Comparison of ENCODE assay signal across 8 cellular contexts in the genomic region with DNA sequence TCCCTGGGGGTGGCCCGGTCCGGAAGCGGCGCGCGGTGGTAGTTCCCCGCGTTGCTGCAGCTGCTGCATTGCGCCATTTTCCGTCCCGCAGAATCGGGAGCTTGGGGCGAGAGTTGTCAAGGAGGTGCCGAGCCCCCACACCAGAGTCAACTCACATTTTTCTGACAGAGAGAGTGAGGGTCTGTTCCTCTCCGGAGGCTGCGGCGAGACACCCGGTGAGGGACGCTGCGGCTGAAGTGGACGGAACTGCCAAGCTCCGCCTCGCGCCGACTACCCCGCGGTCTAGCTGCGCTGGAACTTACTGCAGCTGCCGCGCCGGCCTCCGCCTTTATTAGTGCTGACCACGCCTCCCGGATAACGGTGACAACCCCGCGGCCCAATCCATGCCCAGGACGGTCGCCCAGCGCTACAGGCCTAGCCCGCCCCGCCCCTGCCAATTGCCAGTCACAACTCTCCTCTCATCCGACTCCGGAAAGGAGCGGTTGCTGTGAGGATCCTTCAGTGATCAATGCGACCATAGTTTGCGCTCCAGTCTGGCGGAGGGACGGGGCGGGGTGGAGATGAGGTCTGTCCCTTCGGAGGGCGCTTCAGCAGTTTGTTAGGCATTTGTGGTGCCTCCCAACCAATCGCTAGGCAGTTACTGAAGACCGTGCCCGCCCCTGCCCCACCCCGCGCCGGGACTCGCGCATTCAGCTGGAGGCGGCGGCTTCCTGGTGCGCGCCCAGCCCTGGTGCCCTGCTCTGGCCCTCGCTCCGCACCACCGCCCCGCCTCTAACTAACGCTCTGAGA. TPM values are rescaled to one million over a fixed set of nuclear protein-coding genes. Genes with fewer than 3 reads are reported as not detected.
DNase-seq lines count a peak whose midpoint lies in the region; ATAC-seq and TF ChIP-seq lines count a peak whose summit lies in the region.

A gene with protein sequence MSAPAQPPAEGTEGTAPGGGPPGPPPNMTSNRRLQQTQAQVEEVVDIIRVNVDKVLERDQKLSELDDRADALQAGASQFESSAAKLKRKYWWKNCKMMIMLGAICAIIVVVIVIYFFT (minus strand): TSS at position 303 of the 789 bp plus-strand sequence. CDS start 146 bp downstream, at position 157.

- H3F3A ChIP-seq in GM23248 (ENCODE audit: insufficient read depth) = peaks cover 27% of the 10 kb centered on the region

- no peaks in the 10 kb centered on the region for H3K9me3 ChIP-seq in DND-41 (ENCODE audit: insufficient read depth, low read length, severe bottlenecking)
- H3K9me3 ChIP-seq in GM23248 (ENCODE audit: low read depth) = no peaks in the 10 kb centered on the region
- no peaks in the 10 kb centered on the region for H3K9me3 ChIP-seq in naive thymus-derived CD4-positive, alpha-beta T cell (ENCODE audit: control insufficient read depth in 2 of 3, low read length in 3 of 3)

- intact Hi-C loops in activated T-helper 1 cell treated with anti-CD3 and anti-CD28 coated beads, Interleukin-12 subunit alpha, Interleukin-12 subunit beta, Interleukin-2, Interleukin-4 antibody, amounts not matched to agents 30 ng/mL and 10 ng/mL and 1 ng/mL, durations not matched to agents 14 hours and 24 hours and 36 hours (cut with micrococcal nuclease) = loop anchor here (1.0 to 5.0 kb wide), 10 partner anchors 8 to 472 kb away; a partner anchor contains a TSS
- intact Hi-C loops in naive thymus-derived CD4-positive, alpha-beta T cell (cut with micrococcal nuclease) = loop anchor here (1.0 to 2.0 kb wide), 10 partner anchors 8 to 381 kb away; a partner anchor contains a TSS

- H3K4me3 Mint-ChIP-seq in activated T-helper 1 cell treated with anti-CD3 and anti-CD28 coated beads, Interleukin-12 subunit alpha, Interleukin-12 subunit beta, Interleukin-2, Interleukin-4 antibody, amounts not matched to agents 30 ng/mL and 10 ng/mL and 1 ng/mL, durations not matched to agents 14 hours and 24 hours and 36 hours = peak within 1 kb of the TSS; percentile 93
- H3K4me3 Mint-ChIP-seq in naive thymus-derived CD4-positive, alpha-beta T cell = peak within 1 kb of the TSS; percentile 85 to 96 (median 92)
- H3K4me3 Mint-ChIP-seq in stimulated activated naive B cell treated with anti-CD40 and anti-IgM and Interleukin-4, amounts not matched to agents 10 μg/mL and 1 μg/mL and 100 μg/mL, for 72 hours = peak within 1 kb of the TSS; percentile 83 to 86

- H3K4me1 ChIP-seq in DND-41 (ENCODE audit: insufficient read depth, low read length) (peaks cover 35% of the 10 kb centered on the region), GM23248 (ENCODE audit: insufficient read depth) (peaks cover 24% of the 10 kb centered on the region)
- peaks cover 38 to 39% of the 10 kb centered on the region in 2 donors for H3K4me1 ChIP-seq in naive thymus-derived CD4-positive, alpha-beta T cell (ENCODE audit: control insufficient read depth in 2 of 2, insufficient read depth in 2 of 2, low read length in 2 of 2)

- H3K4me2 ChIP-seq in DND-41 (ENCODE audit: insufficient read depth, low read length) (peak within 1 kb of the TSS; percentile 70), GM23248 (ENCODE audit: unreplicated experiment) (peak within 1 kb of the TSS; percentile 92)

- TF ChIP-seq CTCF in DND-41 (IDR thresholded peaks at IDR 0.05; ENCODE audit: borderline replicate concordance, extremely low read depth, low read length, poor library complexity, severe bottlenecking) = no peak

- peaks cover 57% of the 10 kb centered on the region for H3K4me1 Mint-ChIP-seq in activated T-helper 1 cell treated with anti-CD3 and anti-CD28 coated beads, Interleukin-12 subunit alpha, Interleukin-12 subunit beta, Interleukin-2, Interleukin-4 antibody, amounts not matched to agents 30 ng/mL and 10 ng/mL and 1 ng/mL, durations not matched to agents 14 hours and 24 hours and 36 hours (ENCODE audit: low read depth)
- peaks cover 26 to 59% (median 52%) of the 10 kb centered on the region in 7 donors for H3K4me1 Mint-ChIP-seq in naive thymus-derived CD4-positive, alpha-beta T cell
- H3K4me1 Mint-ChIP-seq in stimulated activated naive B cell treated with anti-CD40 and anti-IgM and Interleukin-4, amounts not matched to agents 10 μg/mL and 1 μg/mL and 100 μg/mL, for 72 hours = peaks cover 43 to 58% of the 10 kb centered on the region in 2 donors

- peak within 1 kb of the TSS; percentile 61 to 86 for H3K4me3 ChIP-seq in DND-41 (ENCODE audit: low read depth in 1 of 2, low read length in 2 of 2)
- H3K4me3 ChIP-seq in GM23248 = peak within 1 kb of the TSS; percentile 82
- H3K4me3 ChIP-seq in naive thymus-derived CD4-positive, alpha-beta T cell (ENCODE audit: low read length) = peak within 1 kb of the TSS; percentile 96

- DNase-seq in DND-41 = peak; percentile 98
- DNase-seq in GM23248 = peak; percentile 100
- DNase-seq in Kasumi-1 (lab: John Stamatoyannopoulos, UW) = peak; percentile 88 to 96
- DNase-seq in RPMI7951 (ENCODE audit: low read depth) = peak; percentile 96
- peak; percentile 97 for DNase-seq in activated T-helper 1 cell treated with anti-CD3 and anti-CD28 coated beads, Interleukin-12 subunit alpha, Interleukin-12 subunit beta, Interleukin-2, Interleukin-4 antibody, amounts not matched to agents 30 ng/mL and 10 ng/mL and 1 ng/mL, durations not matched to agents 14 hours and 24 hours and 36 hours (ENCODE audit: low spot score)
- peak; percentile 97 for DNase-seq in fibroblast of gingiva (ENCODE audit: low read depth)
- peak; percentile 90 to 97 (median 95) for DNase-seq in naive thymus-derived CD4-positive, alpha-beta T cell
- peak; percentile 96 for DNase-seq in stimulated activated naive B cell treated with anti-CD40 and anti-IgM and Interleukin-4, amounts not matched to agents 10 μg/mL and 1 μg/mL and 100 μg/mL, for 72 hours

- peaks cover 38% of the 10 kb centered on the region for H3K36me3 Mint-ChIP-seq in activated T-helper 1 cell treated with anti-CD3 and anti-CD28 coated beads, Interleukin-12 subunit alpha, Interleukin-12 subunit beta, Interleukin-2, Interleukin-4 antibody, amounts not matched to agents 30 ng/mL and 10 ng/mL and 1 ng/mL, durations not matched to agents 14 hours and 24 hours and 36 hours (ENCODE audit: low read depth)
- peaks cover 0 to 37% (median 13%) of the 10 kb centered on the region in 5 donors for H3K36me3 Mint-ChIP-seq in naive thymus-derived CD4-positive, alpha-beta T cell
- H3K36me3 Mint-ChIP-seq in stimulated activated naive B cell treated with anti-CD40 and anti-IgM and Interleukin-4, amounts not matched to agents 10 μg/mL and 1 μg/mL and 100 μg/mL, for 72 hours = peaks cover 24 to 32% of the 10 kb centered on the region in 2 donors

- H3K9ac ChIP-seq in DND-41 (ENCODE audit: low read depth, low read length) (peak within 1 kb of the TSS; percentile 79), GM23248 (peak within 1 kb of the TSS; percentile 86)

- H3K27ac Mint-ChIP-seq in activated T-helper 1 cell treated with anti-CD3 and anti-CD28 coated beads, Interleukin-12 subunit alpha, Interleukin-12 subunit beta, Interleukin-2, Interleukin-4 antibody, amounts not matched to agents 30 ng/mL and 10 ng/mL and 1 ng/mL, durations not matched to agents 14 hours and 24 hours and 36 hours = peak within 1 kb of the TSS; percentile 85
- H3K27ac Mint-ChIP-seq in naive thymus-derived CD4-positive, alpha-beta T cell = peak within 1 kb of the TSS; percentile 79 to 99 (median 95)
- peak within 1 kb of the TSS; percentile 87 for H3K27ac Mint-ChIP-seq in stimulated activated naive B cell treated with anti-CD40 and anti-IgM and Interleukin-4, amounts not matched to agents 10 μg/mL and 1 μg/mL and 100 μg/mL, for 72 hours

- WGBS in GM23248 (ENCODE audit: low coverage in 1 of 2, low lambda C conversion rate in 2 of 2, missing lambda C conversion rate in 2 of 2), 2 experiments = 0 to 1% methylated on average over 65 to 67 of the region's 69 CpGs

- H3K36me3 ChIP-seq in DND-41 (ENCODE audit: insufficient read depth, low read length) (peaks cover 16% of the 10 kb centered on the region), GM23248 (ENCODE audit: low read depth) (0 out of 2 replicates have a peak, but pooled peaks cover 5% of the 10 kb centered on the region)
- H3K36me3 ChIP-seq in naive thymus-derived CD4-positive, alpha-beta T cell (ENCODE audit: control insufficient read depth in 2 of 3, insufficient read depth in 3 of 3, low read length in 3 of 3) = peaks cover 4 to 12% (median 7%) of the 10 kb centered on the region in 3 experiments

- H3K27ac ChIP-seq in DND-41 (ENCODE audit: low read length) (peak within 1 kb of the TSS; percentile 94), GM23248 (peak within 1 kb of the TSS; percentile 84)
- peak within 1 kb of the TSS; percentile 75 for H3K27ac ChIP-seq in naive thymus-derived CD4-positive, alpha-beta T cell (ENCODE audit: low read depth, low read length)

- in situ Hi-C loops in GM23248 (cut with MboI) = no loop called here

- H3K79me2 ChIP-seq in DND-41 (ENCODE audit: insufficient read depth, low read length) (peaks cover 39% of the 10 kb centered on the region), GM23248 (ENCODE audit: insufficient read depth) (peaks cover 45% of the 10 kb centered on the region)

- POLR2A ChIA-PET in naive thymus-derived CD4-positive, alpha-beta T cell (lab: Charles Lee) = interaction anchor here (0.6 to 6.7 kb wide), 40 partner anchors 9 to 318 kb away, joined by 3 to 154 read pairs (median 4); a partner anchor contains a TSS

- CTCF ChIA-PET in naive thymus-derived CD4-positive, alpha-beta T cell (lab: Charles Lee) = interaction anchor here (0.6 to 5.2 kb wide), 17 partner anchors 9 to 354 kb away, joined by 3 to 34 read pairs (median 6); a partner anchor contains a TSS

- peak; percentile 89 for ATAC-seq in DND-41 (ENCODE audit: insufficient read depth, low read depth)
- ATAC-seq in naive thymus-derived CD4-positive, alpha-beta T cell = peak; percentile 94
- peak; percentile 93 for ATAC-seq in stimulated activated naive B cell treated with anti-CD40 and anti-IgM and Interleukin-4, amounts not matched to agents 10 μg/mL and 1 μg/mL and 100 μg/mL, for 72 hours (replicated peaks)

- no peaks in the 10 kb centered on the region for H3K9me3 Mint-ChIP-seq in activated T-helper 1 cell treated with anti-CD3 and anti-CD28 coated beads, Interleukin-12 subunit alpha, Interleukin-12 subunit beta, Interleukin-2, Interleukin-4 antibody, amounts not matched to agents 30 ng/mL and 10 ng/mL and 1 ng/mL, durations not matched to agents 14 hours and 24 hours and 36 hours
- H3K9me3 Mint-ChIP-seq in naive thymus-derived CD4-positive, alpha-beta T cell = no peaks in the 10 kb centered on the region
- H3K9me3 Mint-ChIP-seq in stimulated activated naive B cell treated with anti-CD40 and anti-IgM and Interleukin-4, amounts not matched to agents 10 μg/mL and 1 μg/mL and 100 μg/mL, for 72 hours = peaks cover 0 to 4% of the 10 kb centered on the region in 2 donors

- no peaks in the 10 kb centered on the region for H3K9me2 ChIP-seq in GM23248 (ENCODE audit: insufficient read depth)

- H2AFZ ChIP-seq in DND-41 (ENCODE audit: low read depth, low read length) (peak within 1 kb of the TSS; percentile 92), GM23248 (peak within 1 kb of the TSS; percentile 78)

- H3K27me3 ChIP-seq in DND-41 (ENCODE audit: insufficient read depth, low read length, poor library complexity) (no peaks in the 10 kb centered on the region), GM23248 (replicated peaks; ENCODE audit: insufficient read depth) (no peaks in the 10 kb centered on the region)
- H3K27me3 ChIP-seq in naive thymus-derived CD4-positive, alpha-beta T cell (ENCODE audit: control insufficient read depth in 2 of 2, insufficient read depth in 2 of 2, low read length in 2 of 2) = no peaks in the 10 kb centered on the region

- H4K20me1 ChIP-seq in DND-41 (ENCODE audit: insufficient read depth, low read length) (no peaks in the 10 kb centered on the region; the same call in 1 of the 2 replicates), GM23248 (ENCODE audit: insufficient read depth) (no peaks in the 10 kb centered on the region)

- H3K27me3 Mint-ChIP-seq in activated T-helper 1 cell treated with anti-CD3 and anti-CD28 coated beads, Interleukin-12 subunit alpha, Interleukin-12 subunit beta, Interleukin-2, Interleukin-4 antibody, amounts not matched to agents 30 ng/mL and 10 ng/mL and 1 ng/mL, durations not matched to agents 14 hours and 24 hours and 36 hours (ENCODE audit: insufficient read depth) = peaks cover 1% of the 10 kb centered on the region
- peaks cover 0 to 5% (median 0%) of the 10 kb centered on the region in 5 donors for H3K27me3 Mint-ChIP-seq in naive thymus-derived CD4-positive, alpha-beta T cell
- peaks cover 0 to 3% of the 10 kb centered on the region in 2 donors for H3K27me3 Mint-ChIP-seq in stimulated activated naive B cell treated with anti-CD40 and anti-IgM and Interleukin-4, amounts not matched to agents 10 μg/mL and 1 μg/mL and 100 μg/mL, for 72 hours

RNA-seq across cellular contexts. Expression of the gene that starts here (rescaled TPM):
- 5.0 and 17.3 TPM in 2 replicates for total RNA-seq in GM23248 (2014; rRNA removed; shearing (Covaris generic))
- 7.8 and 9.8 TPM in 2 replicates for polyA plus RNA-seq in GM23248 (2016; fragmentation: Nextera tagmentation; extraction: Ambion mirVana)
- total RNA-seq in RPMI7951 (2014; rRNA removed; shearing (Covaris generic)) = 3.1 and 4.1 TPM in 2 replicates
- 49.7 and 52.8 TPM in 2 replicates for total RNA-seq in activated T-helper 1 cell treated with anti-CD3 and anti-CD28 coated beads, Interleukin-12 subunit alpha, Interleukin-12 subunit beta, Interleukin-2, Interleukin-4 antibody, amounts not matched to agents 30 ng/mL and 10 ng/mL and 1 ng/mL, durations not matched to agents 14 hours and 24 hours and 36 hours
- 100 to 1,000 TPM in 2 of 5 experiments, 10 to 100 TPM in 3; 38.7 to 123 (median 47.9) TPM for total RNA-seq in naive thymus-derived CD4-positive, alpha-beta T cell
- polyA plus RNA-seq in naive thymus-derived CD4-positive, alpha-beta T cell = 10 to 100 TPM; 10.9 to 14.0 TPM

Comparison
In these comparisons a context has a peak if more than half of its experiments do, and no peak if none do; other contexts are left out.
1. Peak in every context shown above with its lines: DNase-seq, ATAC-seq, H3K4me3 ChIP-seq and H3K27ac ChIP-seq.